21 cellular contexts compared by ENCODE assay signal in the genomic region with DNA sequence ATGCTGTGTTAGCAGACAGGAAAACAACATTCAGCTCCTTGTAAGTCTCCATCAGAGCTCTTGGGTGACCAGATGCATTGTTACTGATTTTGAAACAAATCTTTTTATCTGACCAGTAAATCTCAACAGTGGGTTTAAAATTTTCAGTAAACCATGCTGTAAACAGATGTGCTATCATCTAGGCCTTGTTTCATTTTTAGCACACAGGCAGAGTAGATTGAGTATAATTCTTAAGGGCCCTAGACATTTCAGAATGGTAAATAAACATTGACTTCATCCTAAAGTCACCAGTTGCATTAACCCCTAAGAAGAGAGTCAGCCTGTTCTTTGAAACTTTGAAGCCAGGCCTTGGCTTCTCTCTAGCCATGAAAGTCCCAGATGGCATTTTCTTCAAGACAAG.
"Had no signal": no experiment of that assay in that cellular context is flagged by ENCODE, and none has a peak within 500 bp of the region (broad histone marks: within the 10 kb centered on the region; RNA-seq: fewer than 3 reads in every experiment).

No MANE protein-coding gene starts in this region.

- H3K27me3 Mint-ChIP-seq: naive thymus-derived CD4-positive, alpha-beta T cell; stimulated activated memory B cell treated with anti-CD40 and anti-IgM and Interleukin-4, amounts not matched to agents 10 μg/mL and 1 μg/mL and 100 μg/mL, for 72 hours; stimulated activated naive CD8-positive, alpha-beta T cell treated with anti-CD3 and anti-CD28 coated beads, Interleukin-15, Interleukin-2, amounts not matched to agents 100 ng/mL and 50 ng/mL, for 24 hours had no signal

- H3K36me3 Mint-ChIP-seq: naive thymus-derived CD4-positive, alpha-beta T cell; stimulated activated memory B cell treated with anti-CD40 and anti-IgM and Interleukin-4, amounts not matched to agents 10 μg/mL and 1 μg/mL and 100 μg/mL, for 72 hours had no signal

- H3K4me1 Mint-ChIP-seq: naive thymus-derived CD4-positive, alpha-beta T cell; stimulated activated memory B cell treated with anti-CD40 and anti-IgM and Interleukin-4, amounts not matched to agents 10 μg/mL and 1 μg/mL and 100 μg/mL, for 72 hours had no signal

- FAIRE-seq: keratinocyte had no signal

- H3K27me3 ChIP-seq: gastroesophageal sphincter, right lobe of liver, spleen, tibial artery, upper lobe of left lung, vagina had no signal

- DNase-seq: cortex of kidney; dorsolateral prefrontal cortex; effector CD8-positive, alpha-beta T cell; glutamatergic neuron; left colon; naive thymus-derived CD4-positive, alpha-beta T cell; nephron progenitor cell; psoas muscle; retina; right lobe of liver; spleen; stimulated activated CD4-positive, alpha-beta T cell treated with anti-CD3 and anti-CD28 coated beads, Interleukin-15, amount 100 ng/mL, for 24 hours; stimulated activated CD4-positive, alpha-beta T cell treated with anti-CD3 and anti-CD28 coated beads, Interleukin-1b, Interleukin-23, amount 100 ng/mL, for 48 hours; stimulated activated CD4-positive, alpha-beta T cell treated with anti-CD3 and anti-CD28 coated beads, Interleukin-4, amount 100 ng/mL, for 24 hours; tibial artery; upper lobe of left lung had no signal

- H3K4me3 Mint-ChIP-seq: naive thymus-derived CD4-positive, alpha-beta T cell; nephron progenitor cell; stimulated activated memory B cell treated with anti-CD40 and anti-IgM and Interleukin-4, amounts not matched to agents 10 μg/mL and 1 μg/mL and 100 μg/mL, for 72 hours; stimulated activated naive CD8-positive, alpha-beta T cell treated with anti-CD3 and anti-CD28 coated beads, Interleukin-15, Interleukin-2, amounts not matched to agents 100 ng/mL and 50 ng/mL, for 24 hours had no signal

- H3K4me3 ChIP-seq: dorsolateral prefrontal cortex, gastroesophageal sphincter, psoas muscle, right lobe of liver, spleen, tibial artery, upper lobe of left lung, vagina had no signal

- H3K9me3 ChIP-seq: psoas muscle, right lobe of liver, tibial artery, upper lobe of left lung, vagina had no signal

- H3K4me1 ChIP-seq: gastroesophageal sphincter, psoas muscle, right lobe of liver, spleen, tibial artery, vagina had no signal

- H3K36me3 ChIP-seq: gastroesophageal sphincter, right lobe of liver, spleen, tibial artery, upper lobe of left lung, vagina had no signal

- H3K27ac Mint-ChIP-seq: naive thymus-derived CD4-positive, alpha-beta T cell; nephron progenitor cell; stimulated activated memory B cell treated with anti-CD40 and anti-IgM and Interleukin-4, amounts not matched to agents 10 μg/mL and 1 μg/mL and 100 μg/mL, for 72 hours; stimulated activated naive CD8-positive, alpha-beta T cell treated with anti-CD3 and anti-CD28 coated beads, Interleukin-15, Interleukin-2, amounts not matched to agents 100 ng/mL and 50 ng/mL, for 24 hours had no signal

- H3K27ac ChIP-seq: dorsolateral prefrontal cortex, gastroesophageal sphincter, psoas muscle, right lobe of liver, spleen, tibial artery, upper lobe of left lung, vagina had no signal
